ENCODE assay signal across 1 cellular context in the genomic region with DNA sequence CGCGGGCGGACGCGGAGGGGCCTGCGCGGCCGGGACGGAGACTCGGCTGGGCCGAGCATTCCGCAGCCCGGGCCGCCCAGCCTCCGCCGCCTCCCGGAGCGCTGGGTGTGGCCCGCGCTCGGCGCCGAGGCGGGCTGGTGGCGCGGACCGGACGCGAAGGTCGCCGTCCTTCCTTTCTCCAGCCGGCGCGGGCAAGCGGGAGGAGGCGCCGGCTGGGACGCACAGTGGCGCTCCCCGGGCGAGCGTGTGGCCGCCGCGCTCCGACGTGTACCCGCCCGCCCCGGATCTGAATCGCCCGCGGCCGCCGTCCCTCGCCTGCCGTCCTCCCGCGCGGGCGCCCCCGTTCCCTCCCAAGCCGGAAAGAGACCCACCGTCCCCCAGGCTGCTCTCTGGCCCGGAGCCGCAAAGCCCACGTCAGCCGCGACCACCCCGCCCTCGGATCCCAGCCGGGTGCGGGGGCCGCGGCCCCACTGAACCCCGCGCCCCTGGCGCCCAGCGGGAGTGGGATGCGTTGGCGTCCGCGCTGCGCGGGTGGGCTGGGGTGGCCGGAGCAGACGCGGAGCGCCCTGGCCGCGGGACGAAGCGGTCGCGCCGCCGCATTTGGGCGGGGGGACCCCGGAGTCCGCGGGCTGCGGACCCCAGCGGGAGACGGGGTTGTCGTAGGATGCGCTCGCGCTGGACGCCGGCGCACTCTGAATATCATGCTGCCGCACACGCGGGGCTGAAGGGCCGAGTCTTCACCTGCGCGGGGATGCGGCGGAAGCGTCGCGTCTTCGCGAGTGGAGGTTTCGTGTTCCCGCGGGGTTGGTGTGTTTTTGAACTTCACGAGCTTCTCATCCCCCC.
A peak's percentile ranks its signal among the peaks of the same experiment; 100 is the strongest.
TF ChIP-seq lines count a peak whose summit lies in the region.

No MANE protein-coding gene starts in this region.

TF ChIP-seq in K562, 482 proteins besides CTCF, POLR2A, EP300 and RAD21 (continued from another document):
- TF ChIP-seq, protein P1, sequence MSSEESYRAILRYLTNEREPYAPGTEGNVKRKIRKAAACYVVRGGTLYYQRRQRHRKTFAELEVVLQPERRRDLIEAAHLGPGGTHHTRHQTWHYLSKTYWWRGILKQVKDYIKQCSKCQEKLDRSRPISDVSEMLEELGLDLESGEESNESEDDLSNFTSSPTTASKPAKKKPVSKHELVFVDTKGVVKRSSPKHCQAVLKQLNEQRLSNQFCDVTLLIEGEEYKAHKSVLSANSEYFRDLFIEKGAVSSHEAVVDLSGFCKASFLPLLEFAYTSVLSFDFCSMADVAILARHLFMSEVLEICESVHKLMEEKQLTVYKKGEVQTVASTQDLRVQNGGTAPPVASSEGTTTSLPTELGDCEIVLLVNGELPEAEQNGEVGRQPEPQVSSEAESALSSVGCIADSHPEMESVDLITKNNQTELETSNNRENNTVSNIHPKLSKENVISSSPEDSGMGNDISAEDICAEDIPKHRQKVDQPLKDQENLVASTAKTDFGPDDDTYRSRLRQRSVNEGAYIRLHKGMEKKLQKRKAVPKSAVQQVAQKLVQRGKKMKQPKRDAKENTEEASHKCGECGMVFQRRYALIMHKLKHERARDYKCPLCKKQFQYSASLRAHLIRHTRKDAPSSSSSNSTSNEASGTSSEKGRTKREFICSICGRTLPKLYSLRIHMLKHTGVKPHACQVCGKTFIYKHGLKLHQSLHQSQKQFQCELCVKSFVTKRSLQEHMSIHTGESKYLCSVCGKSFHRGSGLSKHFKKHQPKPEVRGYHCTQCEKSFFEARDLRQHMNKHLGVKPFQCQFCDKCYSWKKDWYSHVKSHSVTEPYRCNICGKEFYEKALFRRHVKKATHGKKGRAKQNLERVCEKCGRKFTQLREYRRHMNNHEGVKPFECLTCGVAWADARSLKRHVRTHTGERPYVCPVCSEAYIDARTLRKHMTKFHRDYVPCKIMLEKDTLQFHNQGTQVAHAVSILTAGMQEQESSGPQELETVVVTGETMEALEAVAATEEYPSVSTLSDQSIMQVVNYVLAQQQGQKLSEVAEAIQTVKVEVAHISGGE (CRISPR knock-in tag; IDR thresholded peaks at IDR 0.05): 0 out of 6 replicates have a peak, but pooled peaks of 1 of the 3 experiments have one; percentile 40
- no peak for TF ChIP-seq CAMTA2 (CRISPR knock-in tag; conservative IDR thresholded peaks at IDR 0.05)
